11 cellular contexts compared by ENCODE assay signal in the genomic region with DNA sequence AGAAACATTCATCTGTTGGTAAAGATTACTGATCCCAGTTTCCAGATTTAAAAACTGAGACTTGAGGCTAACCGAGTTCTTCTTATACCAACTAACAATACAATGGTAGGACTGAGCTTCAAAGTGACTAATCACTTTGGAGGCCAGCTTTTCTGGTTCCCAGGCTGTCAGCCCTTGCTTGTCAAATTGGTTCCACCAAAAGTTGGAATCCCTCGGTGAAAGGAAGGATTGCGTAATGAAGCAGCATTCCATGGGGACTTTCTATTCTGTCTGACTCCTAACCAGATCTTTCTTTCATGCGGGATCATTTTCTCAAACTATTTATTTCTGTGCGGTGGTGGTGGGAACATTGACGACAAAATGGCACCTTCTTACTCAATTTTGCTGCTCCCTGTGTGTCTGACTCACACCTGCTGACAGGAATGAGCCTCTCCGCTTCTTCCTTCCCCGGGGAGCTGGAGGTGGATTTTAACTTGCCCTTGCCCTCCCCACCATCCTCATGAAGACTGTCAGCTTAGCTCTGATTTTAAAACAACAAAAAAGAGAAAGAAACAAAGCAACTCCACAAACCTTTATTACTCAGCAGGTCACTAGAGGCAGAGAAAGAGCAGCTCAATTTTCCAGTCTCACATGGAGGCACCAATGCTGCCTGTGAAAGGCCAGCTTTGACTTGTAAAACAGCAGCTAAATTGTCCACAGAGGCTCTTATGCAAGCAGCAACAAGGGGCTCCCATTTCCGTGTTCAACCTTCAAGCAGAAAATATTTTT. TPM values are rescaled to one million over a fixed set of nuclear protein-coding genes. Genes with fewer than 3 reads are reported as not detected.
A peak's percentile ranks its signal among the peaks of the same experiment; 100 is the strongest.
DNase-seq lines count a peak whose midpoint lies in the region; ATAC-seq, FAIRE-seq and TF ChIP-seq lines count a peak whose summit lies in the region.
"Had no signal": no experiment of that assay in that cellular context is flagged by ENCODE, and none has a peak within 500 bp of the region (broad histone marks: within the 10 kb centered on the region; RNA-seq: fewer than 3 reads in every experiment).

No MANE protein-coding gene starts in this region.

- TF ChIP-seq EP300 in A549 (IDR thresholded peaks at IDR 0.05) (no peak), ovary (IDR thresholded peaks at IDR 0.05) (no peak)

- peaks cover 0 to 5% (median 0%) of the 10 kb centered on the region in 3 donors for H3K36me3 Mint-ChIP-seq in naive thymus-derived CD8-positive, alpha-beta T cell
- H3K36me3 Mint-ChIP-seq: naive thymus-derived CD4-positive, alpha-beta T cell had no signal

- TF ChIP-seq RAD21 in A549 (conservative IDR thresholded peaks at IDR 0.05 in 1 of 2, IDR thresholded peaks at IDR 0.05 in 1 of 2) = no peak

- POLR2A ChIA-PET in A549 (lab: Yijun Ruan, JAX) = no interaction called here
- POLR2A ChIA-PET in naive thymus-derived CD8-positive, alpha-beta T cell (lab: Charles Lee) = no interaction called here

- FAIRE-seq in A549 (lab: Jason Lieb, UNC) = no peak

- no peaks in the 10 kb centered on the region for H3K27me3 ChIP-seq in ovary

- H3K36me3 ChIP-seq in mesodermal cell (ENCODE audit: control insufficient read depth, insufficient read depth, low read length) (no peaks in the 10 kb centered on the region), ovary (no peaks in the 10 kb centered on the region)

- H3K9me3 ChIP-seq in A549 (no peaks in the 10 kb centered on the region), mesodermal cell (ENCODE audit: control insufficient read depth, low read length) (no peaks in the 10 kb centered on the region), ovary (no peaks in the 10 kb centered on the region)

- H3K9me3 Mint-ChIP-seq in naive thymus-derived CD8-positive, alpha-beta T cell = peaks cover 0 to 15% (median 0%) of the 10 kb centered on the region in 9 donors

- H3K4me1 Mint-ChIP-seq in naive thymus-derived CD8-positive, alpha-beta T cell = peaks cover 0 to 4% (median under 1%) of the 10 kb centered on the region in 4 donors

- no peak overlapping the region for H3K4me3 Mint-ChIP-seq in naive thymus-derived CD8-positive, alpha-beta T cell
- H3K4me3 Mint-ChIP-seq: naive thymus-derived CD4-positive, alpha-beta T cell had no signal

- peaks cover 0 to 8% (median 0%) of the 10 kb centered on the region in 5 donors for H3K27me3 Mint-ChIP-seq in naive thymus-derived CD8-positive, alpha-beta T cell

- H3K4me1 ChIP-seq in A549 (peaks cover 24% of the 10 kb centered on the region), mesodermal cell (ENCODE audit: control insufficient read depth, insufficient read depth, low read length, poor library complexity, severe bottlenecking) (peaks cover 15% of the 10 kb centered on the region), ovary (ENCODE audit: insufficient read depth) (peaks cover 4% of the 10 kb centered on the region)

- DNase-seq in A549 (ENCODE audit: low read depth in 1 of 2, low spot score in 1 of 2) (peak in 1 of 2 experiments; percentile 21), M059J (ENCODE audit: low read depth) (peak; percentile 87), ecto neural progenitor cell (ENCODE audit: low spot score) (peak; percentile 48), ureter (ENCODE audit: low spot score) (no peak), ovary (no peak)
- no peak for DNase-seq in naive thymus-derived CD8-positive, alpha-beta T cell
- DNase-seq: COR-L47; naive thymus-derived CD4-positive, alpha-beta T cell; NCI-H446 treated with DMSO at 0.1 percent for 48 hours had no signal

- H3K27ac Mint-ChIP-seq in naive thymus-derived CD8-positive, alpha-beta T cell = no peak overlapping the region
- H3K27ac Mint-ChIP-seq: naive thymus-derived CD4-positive, alpha-beta T cell had no signal

- TF ChIP-seq POLR2A in A549 (IDR thresholded peaks at IDR 0.05; ENCODE audit: low read length) (no peak), ovary (IDR thresholded peaks at IDR 0.05) (no peak)

- peak overlapping the region; percentile 42 for H3K4me2 ChIP-seq in A549

- no peak for TF ChIP-seq CTCF in A549 (IDR thresholded peaks at IDR 0.05)
- no peak for TF ChIP-seq CTCF in ovary (IDR thresholded peaks at IDR 0.05)

- H3K27ac ChIP-seq in A549 (peak overlapping the region in 1 of 2 experiments; percentile 40; a peak in 3 of 6 replicates), mesodermal cell (ENCODE audit: low read depth, low read length, severe bottlenecking) (peak overlapping the region; percentile 84), ovary (no peak overlapping the region)

- H3K4me3 ChIP-seq in A549 (no peak overlapping the region), mesodermal cell (ENCODE audit: extremely low read depth, insufficient read depth, low read length, poor library complexity, severe bottlenecking) (no peak overlapping the region), ovary (no peak overlapping the region)

- WGBS in A549 (ENCODE audit: missing lambda C conversion rate) = 52% methylated on average over 9 of the region's 9 CpGs
- 0 to 20% methylated on average over 1 to 7 of the region's 9 CpGs for WGBS in mesodermal cell (ENCODE audit: insufficient coverage in 2 of 2), 2 experiments
- 42 to 66% (median 58%) methylated on average over 9 of the region's 9 CpGs for WGBS in ovary, 3 donors

- CTCF ChIA-PET in A549 (lab: Yijun Ruan, JAX) = interaction anchor here (0.8 to 3.4 kb wide), 5 partner anchors 9 to 221 kb away, joined by 3 to 19 read pairs (median 5); no protein-coding TSS in a partner anchor

- ATAC-seq in A549 (peak; percentile 32 to 51; a peak in 1 of 6 replicates), GM19452 (IDR thresholded peaks at IDR 0.05; ENCODE audit: unreplicated experiment) (no peak)
- ATAC-seq in naive thymus-derived CD8-positive, alpha-beta T cell = no peak
- ATAC-seq: naive thymus-derived CD4-positive, alpha-beta T cell had no signal

- intact Hi-C loops in ovary (cut with DNase I) = no loop called here

TF ChIP-seq in A549, 52 proteins besides CTCF, POLR2A, EP300 and RAD21:
- TF ChIP-seq RARB (CRISPR knock-in tag; IDR thresholded peaks at IDR 0.05) (no peak), CHD4 (IDR thresholded peaks at IDR 0.05; ENCODE audit: borderline replicate concordance) (no peak), FOSL2 (IDR thresholded peaks at IDR 0.05) (no peak), FOSL2 (CRISPR knock-in tag; IDR thresholded peaks at IDR 0.05) (0 out of 2 replicates have a peak, but pooled peaks have one; percentile 23), CBX2 (IDR thresholded peaks at IDR 0.05; ENCODE audit: borderline replicate concordance, low read depth) (no peak), MAZ (IDR thresholded peaks at IDR 0.05; ENCODE audit: borderline replicate concordance, low read depth, low read length) (no peak), ZC3H11A (IDR thresholded peaks at IDR 0.05) (no peak), SREBF2 (IDR thresholded peaks at IDR 0.05) (no peak), RFX5 (IDR thresholded peaks at IDR 0.05) (no peak), HOXA7 (CRISPR knock-in tag; IDR thresholded peaks at IDR 0.05) (no peak), CEBPB (IDR thresholded peaks at IDR 0.05) (peak; percentile 69 to 92; a peak in 3 of 4 replicates), FOXS1 (CRISPR knock-in tag; IDR thresholded peaks at IDR 0.05) (no peak)
- TF ChIP-seq, protein P1, sequence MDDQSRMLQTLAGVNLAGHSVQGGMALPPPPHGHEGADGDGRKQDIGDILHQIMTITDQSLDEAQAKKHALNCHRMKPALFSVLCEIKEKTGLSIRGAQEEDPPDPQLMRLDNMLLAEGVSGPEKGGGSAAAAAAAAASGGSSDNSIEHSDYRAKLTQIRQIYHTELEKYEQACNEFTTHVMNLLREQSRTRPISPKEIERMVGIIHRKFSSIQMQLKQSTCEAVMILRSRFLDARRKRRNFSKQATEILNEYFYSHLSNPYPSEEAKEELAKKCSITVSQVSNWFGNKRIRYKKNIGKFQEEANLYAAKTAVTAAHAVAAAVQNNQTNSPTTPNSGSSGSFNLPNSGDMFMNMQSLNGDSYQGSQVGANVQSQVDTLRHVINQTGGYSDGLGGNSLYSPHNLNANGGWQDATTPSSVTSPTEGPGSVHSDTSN (IDR thresholded peaks at IDR 0.05) = no peak

RNA-seq across cellular contexts. Expression of a gene that starts 32.9 kb away (rescaled TPM):
- polyA plus RNA-seq in A549 (2011; rRNA removed) (17.6 and 17.8 TPM in 2 replicates), A549 (2017; fragmentation: RNase III; extraction: RNeasy Plus Mini Kit Qiagen cat#74134 plus additional on column Dnase treatment) (6.4 to 7.1 TPM (median 7.0 TPM) in 3 replicates), ovary (10 to 100 TPM in 1 of 2 donors, 1 to 10 TPM in 1; 4.2 to 15.5 TPM)
- 6.5 and 7.0 TPM in 2 replicates for polyA plus RNA-seq in A549 (2012; cell fraction: cytosol; rRNA removed)
- 16.6 and 19.2 TPM in 2 replicates for polyA plus RNA-seq in A549 (2012; cell fraction: nucleus; rRNA removed)
- polyA minus RNA-seq in A549 (2011; rRNA and poly(A)+ RNA removed) = 38.1 and 46.3 TPM in 2 replicates
- 9.7 and 14.8 TPM in 2 replicates for total RNA-seq in M059J (2014; rRNA removed; shearing (Covaris generic))
- 12.3 TPM for polyA plus RNA-seq in mesodermal cell (2013, experiment 1 of 2)
- 10.3 TPM for polyA plus RNA-seq in mesodermal cell (2013, experiment 2 of 2)
- not detected for total RNA-seq in naive thymus-derived CD8-positive, alpha-beta T cell
- polyA plus RNA-seq in naive thymus-derived CD8-positive, alpha-beta T cell = not detected
- total RNA-seq in ureter (26.0 TPM), ovary (10 to 100 TPM in 5 of 7 donors, 1 to 10 TPM in 2; 7.5 to 20.5 (median 11.5) TPM)
- polyA plus RNA-seq: naive thymus-derived CD4-positive, alpha-beta T cell had no signal

Comparison
In these comparisons a context has a peak if more than half of its experiments do, and no peak if none do; other contexts are left out.
1. ATAC-seq: peak in A549 (2 of 2); none in naive thymus-derived CD8-positive, alpha-beta T cell (0 of 2) and GM19452 (single experiment).
2. DNase-seq: peak in M059J (single experiment) and ecto neural progenitor cell (single experiment); none in naive thymus-derived CD8-positive, alpha-beta T cell (0 of 10), ureter (single experiment) and ovary (0 of 5).